In genomic region chr12:7862301-7862700, GRCh38 we compare ENCODE assay signal across 8 cellular contexts. TPM values are rescaled to one million over a fixed set of nuclear protein-coding genes. Genes with fewer than 3 reads are reported as not detected.
"Had no signal": no experiment of that assay in that cellular context is flagged by ENCODE, and none has a peak within 500 bp of the region (broad histone marks: within the 10 kb centered on the region; RNA-seq: fewer than 3 reads in every experiment).

No MANE protein-coding gene starts in this region.

RNA-seq across cellular contexts. Expression of gene SLC2A14, which starts 10.4 kb away (rescaled TPM):
- total RNA-seq: left ventricle myocardium superior, lower lobe of right lung, omental fat pad, pulmonary artery endothelial cell, renal cortical epithelial cell, right atrium auricular region, stomach, upper lobe of right lung had no signal
